ENCODE assay signal across 3 cellular contexts in genomic region chr22:30695351-30695762, GRCh38.
A peak's percentile ranks its signal among the peaks of the same experiment; 100 is the strongest.
TF ChIP-seq lines count a peak whose summit lies in the region.

No MANE protein-coding gene starts in this region.

TF ChIP-seq in A549, 52 proteins besides CTCF, POLR2A, EP300 and RAD21:
- TF ChIP-seq HOXB13 (CRISPR knock-in tag; IDR thresholded peaks at IDR 0.05; ENCODE audit: low read depth) (no peak), EHMT2 (IDR thresholded peaks at IDR 0.05; ENCODE audit: low read depth) (no peak), NPAS2 (CRISPR knock-in tag; IDR thresholded peaks at IDR 0.05; ENCODE audit: borderline replicate concordance) (no peak), RNF2 (IDR thresholded peaks at IDR 0.05; ENCODE audit: borderline replicate concordance, low read depth) (no peak), GATA3 (IDR thresholded peaks at IDR 0.05; ENCODE audit: borderline replicate concordance) (no peak), FOSL2 (IDR thresholded peaks at IDR 0.05) (no peak), FOSL2 (CRISPR knock-in tag; IDR thresholded peaks at IDR 0.05) (no peak), HES2 (IDR thresholded peaks at IDR 0.05) (no peak), FOSB (CRISPR knock-in tag; IDR thresholded peaks at IDR 0.05) (no peak), TP53 (CRISPR knock-in tag; IDR thresholded peaks at IDR 0.05) (no peak), PHF8 (IDR thresholded peaks at IDR 0.05; ENCODE audit: borderline replicate concordance, low read depth) (no peak), ZC3H11A (IDR thresholded peaks at IDR 0.05) (no peak), KDM1A (IDR thresholded peaks at IDR 0.05; ENCODE audit: low read depth) (no peak), NFE2L2 (conservative IDR thresholded peaks at IDR 0.05; ENCODE audit: low read length) (no peak)
- TF ChIP-seq, protein P1, sequence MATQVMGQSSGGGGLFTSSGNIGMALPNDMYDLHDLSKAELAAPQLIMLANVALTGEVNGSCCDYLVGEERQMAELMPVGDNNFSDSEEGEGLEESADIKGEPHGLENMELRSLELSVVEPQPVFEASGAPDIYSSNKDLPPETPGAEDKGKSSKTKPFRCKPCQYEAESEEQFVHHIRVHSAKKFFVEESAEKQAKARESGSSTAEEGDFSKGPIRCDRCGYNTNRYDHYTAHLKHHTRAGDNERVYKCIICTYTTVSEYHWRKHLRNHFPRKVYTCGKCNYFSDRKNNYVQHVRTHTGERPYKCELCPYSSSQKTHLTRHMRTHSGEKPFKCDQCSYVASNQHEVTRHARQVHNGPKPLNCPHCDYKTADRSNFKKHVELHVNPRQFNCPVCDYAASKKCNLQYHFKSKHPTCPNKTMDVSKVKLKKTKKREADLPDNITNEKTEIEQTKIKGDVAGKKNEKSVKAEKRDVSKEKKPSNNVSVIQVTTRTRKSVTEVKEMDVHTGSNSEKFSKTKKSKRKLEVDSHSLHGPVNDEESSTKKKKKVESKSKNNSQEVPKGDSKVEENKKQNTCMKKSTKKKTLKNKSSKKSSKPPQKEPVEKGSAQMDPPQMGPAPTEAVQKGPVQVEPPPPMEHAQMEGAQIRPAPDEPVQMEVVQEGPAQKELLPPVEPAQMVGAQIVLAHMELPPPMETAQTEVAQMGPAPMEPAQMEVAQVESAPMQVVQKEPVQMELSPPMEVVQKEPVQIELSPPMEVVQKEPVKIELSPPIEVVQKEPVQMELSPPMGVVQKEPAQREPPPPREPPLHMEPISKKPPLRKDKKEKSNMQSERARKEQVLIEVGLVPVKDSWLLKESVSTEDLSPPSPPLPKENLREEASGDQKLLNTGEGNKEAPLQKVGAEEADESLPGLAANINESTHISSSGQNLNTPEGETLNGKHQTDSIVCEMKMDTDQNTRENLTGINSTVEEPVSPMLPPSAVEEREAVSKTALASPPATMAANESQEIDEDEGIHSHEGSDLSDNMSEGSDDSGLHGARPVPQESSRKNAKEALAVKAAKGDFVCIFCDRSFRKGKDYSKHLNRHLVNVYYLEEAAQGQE (IDR thresholded peaks at IDR 0.05): no peak

TF ChIP-seq in Ishikawa, 13 proteins besides CTCF, POLR2A, EP300 and RAD21:
- TF ChIP-seq NFIC (IDR thresholded peaks at IDR 0.05): peak; percentile 31; the same call in 1 of the 2 replicates
- TF ChIP-seq USF1 (IDR thresholded peaks at IDR 0.05): no peak
TF ChIP-seq in Ishikawa: peak in this region for 1.

TF ChIP-seq in H1, 55 proteins besides CTCF, POLR2A, EP300 and RAD21:
- no peak for TF ChIP-seq CBX8 (IDR thresholded peaks at IDR 0.05; ENCODE audit: borderline replicate concordance, low read depth, low read length)
- TF ChIP-seq SUZ12 (IDR thresholded peaks at IDR 0.05; ENCODE audit: low read length): peak; percentile 30; the same call in 1 of the 2 replicates
